Comparison of ENCODE assay signal across 1 cellular context in genomic region chr17:76078859-76079576, GRCh38.
TF ChIP-seq lines count a peak whose summit lies in the region.

Gene ZACN, plus strand, starts transcription at chr17:76079182. Its CDS starts 83 bp downstream, at chr17:76079265.

TF ChIP-seq in GM23338, 12 proteins besides CTCF, POLR2A, EP300 and RAD21 (continued from another document):
- TF ChIP-seq ZNF462 (CRISPR knock-in tag; IDR thresholded peaks at IDR 0.05) (no peak), ZNF114 (CRISPR knock-in tag; IDR thresholded peaks at IDR 0.05) (no peak), ZNF331 (CRISPR knock-in tag; IDR thresholded peaks at IDR 0.05; ENCODE audit: low read depth) (no peak), REST (IDR thresholded peaks at IDR 0.05; ENCODE audit: unreplicated experiment) (no peak), EZH2 (IDR thresholded peaks at IDR 0.05; ENCODE audit: low read depth, unreplicated experiment) (no peak), POLR2AphosphoS5 (IDR thresholded peaks at IDR 0.05; ENCODE audit: low read depth) (no peak), EZH2phosphoT487 (IDR thresholded peaks at IDR 0.05; ENCODE audit: unreplicated experiment) (no peak), CREB1 (CRISPR knock-in tag; IDR thresholded peaks at IDR 0.05; ENCODE audit: low read depth) (no peak), JUNB (IDR thresholded peaks at IDR 0.05; ENCODE audit: unreplicated experiment) (no peak), ETS1 (IDR thresholded peaks at IDR 0.05) (no peak), NANOG (IDR thresholded peaks at IDR 0.05; ENCODE audit: borderline replicate concordance) (no peak)
